21 cellular contexts compared by ENCODE assay signal in the genomic region with DNA sequence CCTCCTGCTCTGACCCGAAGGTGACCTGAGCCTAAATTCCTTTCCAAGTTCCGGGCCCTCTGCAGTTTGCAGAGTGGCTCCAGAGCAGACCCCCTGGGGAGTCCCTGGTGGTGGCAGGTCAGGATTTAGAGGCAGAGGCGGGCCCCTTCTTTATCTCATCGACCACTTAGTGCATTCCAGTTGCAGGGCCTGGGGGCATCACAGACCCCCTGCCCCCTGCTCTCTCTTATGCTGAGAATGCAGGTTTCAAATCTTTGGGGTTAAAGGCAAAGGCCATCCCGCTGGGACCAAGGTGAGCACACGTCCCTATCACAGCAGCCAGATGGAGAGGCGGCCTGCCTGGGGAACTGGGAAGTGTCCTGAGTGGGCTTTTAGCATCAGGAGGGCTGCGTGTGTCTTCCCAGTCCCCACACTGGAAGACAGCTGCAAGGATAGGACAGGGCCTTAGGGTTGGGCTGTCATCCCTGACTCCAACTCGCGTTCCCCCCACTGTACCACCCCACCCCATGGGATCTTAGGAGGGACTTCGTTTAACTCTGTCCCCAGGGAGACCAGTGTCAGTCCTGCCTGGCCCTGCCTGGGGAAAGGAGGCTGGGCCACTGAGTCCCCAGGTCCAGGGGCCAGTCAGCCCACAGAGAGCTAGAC. TPM values are rescaled to one million over a fixed set of nuclear protein-coding genes. Genes with fewer than 3 reads are reported as not detected.
DNase-seq lines count a peak whose midpoint lies in the region; ATAC-seq and TF ChIP-seq lines count a peak whose summit lies in the region.
"Had no signal": no experiment of that assay in that cellular context is flagged by ENCODE, and none has a peak within 500 bp of the region (broad histone marks: within the 10 kb centered on the region; RNA-seq: fewer than 3 reads in every experiment).

No MANE protein-coding gene starts in this region.

- 83 to 87% methylated on average over 10 to 11 of the region's 11 CpGs for WGBS in lower leg skin, 2 donors

- H3K4me1 Mint-ChIP-seq in osteocyte (ENCODE audit: unreplicated experiment), result peaks cover 51% of the 10 kb centered on the region

- H3K27me3 Mint-ChIP-seq in osteocyte (ENCODE audit: unreplicated experiment), result no peaks in the 10 kb centered on the region
- H3K27me3 Mint-ChIP-seq: activated naive CD8-positive, alpha-beta T cell; natural killer cell treated with Interleukin-12 subunit alpha and Interleukin-12 subunit beta and Interleukin-15 and Interleukin-18, amount 100 ng/mL, for 72 hours; progenitor cell of endocrine pancreas; type B pancreatic cell had no signal

- H3K9me3 Mint-ChIP-seq in osteocyte (ENCODE audit: unreplicated experiment), result no peaks in the 10 kb centered on the region
- H3K9me3 Mint-ChIP-seq: activated T-cell treated with anti-CD3 and anti-CD28 coated beads, Interleukin-2, amount 50 U/mL, for 72 hours; natural killer cell treated with Interleukin-12 subunit alpha and Interleukin-12 subunit beta and Interleukin-15 and Interleukin-18, amount 100 ng/mL, for 72 hours; type B pancreatic cell; WTC11 had no signal

- H3K27ac ChIP-seq in BLaER1 treated with 17β-estradiol and CSF1 and Interleukin-3, amounts not matched to agents 10 nM and 100 nM, result peak overlapping the region in 8 of 11 experiments; percentile 68 to 89 (median 80); a peak in 15 of 22 replicates
- H3K27ac ChIP-seq: colonic mucosa had no signal

- peak overlapping the region; percentile 74 for H3K27ac Mint-ChIP-seq in osteocyte (ENCODE audit: unreplicated experiment)
- H3K27ac Mint-ChIP-seq: activated naive CD8-positive, alpha-beta T cell; activated T-cell treated with anti-CD3 and anti-CD28 coated beads, Interleukin-2, amount 50 U/mL, for 72 hours; natural killer cell treated with Interleukin-12 subunit alpha and Interleukin-12 subunit beta and Interleukin-15 and Interleukin-18, amount 100 ng/mL, for 72 hours; progenitor cell of endocrine pancreas; type B pancreatic cell; WTC11 had no signal

- peaks cover 44% of the 10 kb centered on the region for H3K36me3 Mint-ChIP-seq in osteocyte (ENCODE audit: unreplicated experiment)
- H3K36me3 Mint-ChIP-seq: natural killer cell treated with Interleukin-12 subunit alpha and Interleukin-12 subunit beta and Interleukin-15 and Interleukin-18, amount 100 ng/mL, for 72 hours had no signal

- H3K4me3 ChIP-seq in BLaER1 treated with 17β-estradiol and CSF1 and Interleukin-3, amounts not matched to agents 10 nM and 100 nM, result no peak overlapping the region
- no peak overlapping the region for H3K4me3 ChIP-seq in H7 (ENCODE audit: insufficient read depth, low read depth, low read length)
- H3K4me3 ChIP-seq in lower leg skin (ENCODE audit: low read depth, poor library complexity, severe bottlenecking), result no peak overlapping the region
- H3K4me3 ChIP-seq: colonic mucosa had no signal

- H3K27me3 ChIP-seq in BLaER1 treated with 17β-estradiol and CSF1 and Interleukin-3, amounts not matched to agents 10 nM and 100 nM, result no peaks in the 10 kb centered on the region
- no peaks in the 10 kb centered on the region for H3K27me3 ChIP-seq in H7 (ENCODE audit: control insufficient read depth, insufficient read depth, low read length)
- H3K27me3 ChIP-seq: colonic mucosa had no signal

- H3K4me3 Mint-ChIP-seq in osteocyte (ENCODE audit: unreplicated experiment), result no peak overlapping the region
- H3K4me3 Mint-ChIP-seq: activated naive CD8-positive, alpha-beta T cell; activated T-cell treated with anti-CD3 and anti-CD28 coated beads, Interleukin-2, amount 50 U/mL, for 72 hours; natural killer cell treated with Interleukin-12 subunit alpha and Interleukin-12 subunit beta and Interleukin-15 and Interleukin-18, amount 100 ng/mL, for 72 hours; type B pancreatic cell; WTC11 had no signal

- intact Hi-C loops in left cardiac atrium (cut with DNase I) (no loop called here), lower leg skin (cut with DNase I; ENCODE audit: low total_unique reads) (no loop called here)

- TF ChIP-seq CTCF in osteocyte (IDR thresholded peaks at IDR 0.05) (no peak), lower leg skin (IDR thresholded peaks at IDR 0.05) (no peak)

- DNase-seq in H7 (peak; percentile 8), left cardiac atrium (peak; percentile 15), osteocyte (ENCODE audit: extremely low spot score, unreplicated experiment) (no peak), EL (no peak), lower leg skin (ENCODE audit: low spot score in 2 of 2) (no peak), glomerular visceral epithelial cell (ENCODE audit: extremely low spot score) (no peak)
- DNase-seq: activated T-cell treated with anti-CD3 and anti-CD28 coated beads, Interleukin-2, amount 50 U/mL, for 72 hours; colonic mucosa; DMS53; hippocampal formation; KBM-7; NCI-H187; NCI-H2227 treated with DMSO at 0.1 percent for 48 hours; NCI-H774; stimulated activated CD4-positive, alpha-beta T cell treated with anti-CD3 and anti-CD28 coated beads, Interleukin-4, amount 100 ng/mL, for 4 hours had no signal

- peak overlapping the region in 8 of 11 experiments; percentile 18 to 74 (median 68); a peak in 11 of 22 replicates for H3K9ac ChIP-seq in BLaER1 treated with 17β-estradiol and CSF1 and Interleukin-3, amounts not matched to agents 10 nM and 100 nM

- no peaks in the 10 kb centered on the region for H3K9me3 ChIP-seq in BLaER1 treated with 17β-estradiol and CSF1 and Interleukin-3, amounts not matched to agents 10 nM and 100 nM (replicated peaks in 1 of 11)
- H3K9me3 ChIP-seq: colonic mucosa had no signal

- H3K36me3 ChIP-seq in BLaER1 treated with 17β-estradiol and CSF1 and Interleukin-3, amounts not matched to agents 10 nM and 100 nM, result peaks cover 96 to 100% (median 98%) of the 10 kb centered on the region in 11 experiments
- peaks cover 44% of the 10 kb centered on the region for H3K36me3 ChIP-seq in H7 (replicated peaks; ENCODE audit: control insufficient read depth, insufficient read depth, low read length)

- peak overlapping the region in 9 of 11 experiments; percentile 56 to 84 (median 72); a peak in 17 of 22 replicates for H3K4me2 ChIP-seq in BLaER1 treated with 17β-estradiol and CSF1 and Interleukin-3, amounts not matched to agents 10 nM and 100 nM

- no peak for TF ChIP-seq POLR2A in lower leg skin (IDR thresholded peaks at IDR 0.05)

- no peak for ATAC-seq in left cardiac atrium
- ATAC-seq: activated T-cell treated with anti-CD3 and anti-CD28 coated beads, Interleukin-2, amount 50 U/mL, for 72 hours; natural killer cell treated with Interleukin-12 subunit alpha and Interleukin-12 subunit beta and Interleukin-15 and Interleukin-18, amount 100 ng/mL, for 72 hours; WTC11 had no signal

- H4K20me1 ChIP-seq in BLaER1 treated with 17β-estradiol and CSF1 and Interleukin-3, amounts not matched to agents 10 nM and 100 nM, result peaks cover 25 to 78% (median 39%) of the 10 kb centered on the region in 11 experiments; a peak in 21 of 22 replicates

- H3K4me1 ChIP-seq in BLaER1 treated with 17β-estradiol and CSF1 and Interleukin-3, amounts not matched to agents 10 nM and 100 nM, result peaks cover 19 to 55% (median 53%) of the 10 kb centered on the region in 10 experiments
- H3K4me1 ChIP-seq: colonic mucosa had no signal

RNA-seq across cellular contexts. Expression of a gene that starts 11.3 kb away (rescaled TPM):
- 5.0 and 9.3 TPM in 2 replicates for total RNA-seq in H7 (2014; rRNA removed; shearing (Covaris generic))
- total RNA-seq in left cardiac atrium, result 1 to 10 TPM; 5.8 to 6.5 TPM
- total RNA-seq in osteocyte, result 0.52 and 0.56 TPM in 2 replicates
- under 1 TPM; 0.21 to 0.49 (median 0.33) TPM for total RNA-seq in lower leg skin

RNA-seq across cellular contexts. Expression of a gene that starts 30.2 kb away (rescaled TPM):
- total RNA-seq in H7 (2014; rRNA removed; shearing (Covaris generic)), result 10.7 and 17.4 TPM in 2 replicates
- 10 to 100 TPM; 15.0 TPM for total RNA-seq in left cardiac atrium
- total RNA-seq in osteocyte, result 19.0 and 22.6 TPM in 2 replicates
- 10 to 100 TPM in 1 of 4 donors, 1 to 10 TPM in 3; 5.0 to 11.1 (median 8.6) TPM for total RNA-seq in lower leg skin

RNA-seq across cellular contexts. Expression of a gene that starts 40.7 kb away (rescaled TPM):
- total RNA-seq in H7 (2014; rRNA removed; shearing (Covaris generic)), result 79.1 and 86.5 TPM in 2 replicates
- total RNA-seq in left cardiac atrium (10 to 100 TPM; 46.6 to 54.8 TPM), osteocyte (126 and 127 TPM in 2 replicates), lower leg skin (10 to 100 TPM; 52.2 to 61.6 (median 55.2) TPM)

RNA-seq across cellular contexts. Expression of a gene that starts 54.8 kb away (rescaled TPM):
- 7.8 and 12.8 TPM in 2 replicates for total RNA-seq in H7 (2014; rRNA removed; shearing (Covaris generic))
- total RNA-seq in left cardiac atrium, result 10 to 100 TPM in 1 of 2 donors, 1 to 10 TPM in 1; 5.6 to 10.0 TPM
- total RNA-seq in osteocyte, result 72.5 and 76.5 TPM in 2 replicates
- total RNA-seq in lower leg skin, result 1 to 10 TPM in 3 of 4 donors, under 1 TPM in 1; 0.51 to 2.7 (median 1.9) TPM

RNA-seq across cellular contexts. Expression of a gene that starts 59.7 kb away (rescaled TPM):
- total RNA-seq in H7 (2014; rRNA removed; shearing (Covaris generic)), result 55.6 and 60.9 TPM in 2 replicates
- total RNA-seq in left cardiac atrium, result 1,000 to 10,000 TPM in 1 of 2 donors, 100 to 1,000 TPM in 1; 958 to 1,106 TPM
- 30.6 and 34.0 TPM in 2 replicates for total RNA-seq in osteocyte
- 10 to 100 TPM in 2 of 4 donors, 1 to 10 TPM in 2; 3.8 to 28.3 (median 11.4) TPM for total RNA-seq in lower leg skin

Comparison
In these comparisons a context has a peak if more than half of its experiments do, and no peak if none do; other contexts are left out.
1. DNase-seq: peak in H7 (single experiment) and left cardiac atrium (single experiment); none in osteocyte (single experiment), EL (single experiment), lower leg skin (0 of 2) and glomerular visceral epithelial cell (single experiment).